25 cellular contexts compared by ENCODE assay signal in genomic region chr1:116880952-116881351, GRCh38. TPM values are rescaled to one million over a fixed set of nuclear protein-coding genes. Genes with fewer than 3 reads are reported as not detected.
DNase-seq lines count a peak whose midpoint lies in the region; ATAC-seq, FAIRE-seq and TF ChIP-seq lines count a peak whose summit lies in the region.
"Had no signal": no experiment of that assay in that cellular context is flagged by ENCODE, and none has a peak within 500 bp of the region (broad histone marks: within the 10 kb centered on the region; RNA-seq: fewer than 3 reads in every experiment).

No MANE protein-coding gene starts in this region.

- H3K9ac ChIP-seq in skeletal muscle tissue (ENCODE audit: low read depth in 1 of 3, low read length in 3 of 3) (peak overlapping the region in 1 of 3 donors; percentile 3), H9 (ENCODE audit: extremely low read depth, insufficient read length, low read length) (no peak overlapping the region)

- H2BK120ac ChIP-seq in H9 (ENCODE audit: low read depth, low read length, poor library complexity, severe bottlenecking), result no peak overlapping the region

- DNase-seq in NCI-H446 treated with DMSO at 0.1 percent for 48 hours (lab: John Stamatoyannopoulos, UW), result peak; percentile 56
- DNase-seq in cerebellar cortex (ENCODE audit: low spot score), result peak; percentile 61
- DNase-seq in left cardiac atrium, result peak; percentile 69
- no peak for DNase-seq in NCI-H146 treated with DMSO at 0.1 percent for 48 hours (lab: John Stamatoyannopoulos, UW; ENCODE audit: unreplicated experiment)
- DNase-seq in NCI-H1417 treated with DMSO at 0.1 percent for 48 hours (lab: John Stamatoyannopoulos, UW), result no peak
- DNase-seq in H9, result no peak
- no peak for DNase-seq in D721Med (ENCODE audit: insufficient read length, low spot score)
- DNase-seq: activated CD4-positive, alpha-beta T cell treated with anti-CD3 and anti-CD28 coated beads for 36 hours; activated naive CD4-positive, alpha-beta T cell treated with anti-CD3 and anti-CD28 coated beads, Interleukin-2, amount 10 ng/mL, durations not matched to agents 7 days and 5 days; amygdala; CD4-positive, alpha-beta T cell; MG63; naive thymus-derived CD8-positive, alpha-beta T cell; NCI-H524 treated with DMSO at 0.1 percent for 48 hours; stimulated activated CD4-positive, alpha-beta T cell treated with anti-CD3 and anti-CD28 coated beads, Interleukin-15, amount 100 ng/mL, for 24 hours; T-helper 2 cell; thyroid gland had no signal

- no peak overlapping the region for H4K8ac ChIP-seq in H9 (replicated peaks; ENCODE audit: insufficient read length, low read depth, low read length)

- H4K20me1 ChIP-seq in H9 (ENCODE audit: control insufficient read depth, insufficient read depth, insufficient read length), result no peaks in the 10 kb centered on the region

- H3K4me2 ChIP-seq in H9 (ENCODE audit: insufficient read depth, insufficient read length, low read length), result no peak overlapping the region

- H3K4me1 Mint-ChIP-seq in H9, result peaks cover 2 to 5% of the 10 kb centered on the region in 2 experiments; a peak in 2 of 4 replicates

- H3K27me3 ChIP-seq in skeletal muscle tissue (ENCODE audit: control insufficient read depth in 3 of 3, insufficient read depth in 3 of 3, low read length in 3 of 3), result no peaks in the 10 kb centered on the region
- H3K27me3 ChIP-seq in H9 (ENCODE audit: insufficient read depth, low read length), result no peaks in the 10 kb centered on the region
- H3K27me3 ChIP-seq: cardiac muscle cell, thyroid gland had no signal

- no peak overlapping the region for H2BK20ac ChIP-seq in H9 (ENCODE audit: low read depth, low read length, poor library complexity, severe bottlenecking)

- H2BK5ac ChIP-seq in H9 (ENCODE audit: insufficient read length, low read length), result no peak overlapping the region

- H3K27me3 Mint-ChIP-seq in H9 (ENCODE audit: low read depth), result no peaks in the 10 kb centered on the region
- H3K27me3 Mint-ChIP-seq: activated CD4-positive, alpha-beta T cell treated with anti-CD3 and anti-CD28 coated beads for 36 hours; activated naive CD4-positive, alpha-beta T cell treated with anti-CD3 and anti-CD28 coated beads, Interleukin-2, amount 10 ng/mL, durations not matched to agents 7 days and 5 days; CD4-positive, alpha-beta T cell; naive thymus-derived CD8-positive, alpha-beta T cell; stimulated activated naive CD8-positive, alpha-beta T cell treated with anti-CD3 and anti-CD28 coated beads, Interleukin-15, Interleukin-2, amounts not matched to agents 100 ng/mL and 50 ng/mL, for 24 hours had no signal

- no peaks in the 10 kb centered on the region for H3K79me1 ChIP-seq in H9 (ENCODE audit: insufficient read depth, low read depth, low read length, poor library complexity, severe bottlenecking)

- no peak overlapping the region for H3K56ac ChIP-seq in H9 (ENCODE audit: insufficient read length, low read depth, low read length)

- H2BK15ac ChIP-seq in H9 (ENCODE audit: low read depth, low read length), result no peak overlapping the region

- H3K79me2 ChIP-seq in H9 (ENCODE audit: insufficient read depth, low read length), result no peaks in the 10 kb centered on the region

- H3K9me3 ChIP-seq in skeletal muscle tissue (ENCODE audit: control insufficient read depth in 3 of 3, low read length in 3 of 3) (no peaks in the 10 kb centered on the region), H9 (ENCODE audit: control insufficient read depth, low read depth, low read length) (no peaks in the 10 kb centered on the region)
- H3K9me3 ChIP-seq: MG63, thyroid gland had no signal

- peaks cover 7% of the 10 kb centered on the region for H3K23me2 ChIP-seq in H9 (ENCODE audit: insufficient read length, low read depth, low read length, poor library complexity, severe bottlenecking)

- no peak overlapping the region for H2AK5ac ChIP-seq in H9 (ENCODE audit: insufficient read length, low read length)

- H4K91ac ChIP-seq in H9 (ENCODE audit: insufficient read length, low read depth, low read length), result no peak overlapping the region

- H3K4me1 ChIP-seq in skeletal muscle tissue (ENCODE audit: control insufficient read depth in 3 of 3, insufficient read depth in 3 of 3, low read length in 3 of 3), result peaks cover 22 to 24% (median 22%) of the 10 kb centered on the region in 3 donors
- H3K4me1 ChIP-seq in H9 (ENCODE audit: insufficient read depth, low read length), result peaks cover 6% of the 10 kb centered on the region; the same call in 1 of the 2 replicates

- no peak for TF ChIP-seq CTCF in H9 (conservative IDR thresholded peaks at IDR 0.05)
- TF ChIP-seq CTCF in D721Med (IDR thresholded peaks at IDR 0.05; ENCODE audit: insufficient read depth, missing control alignments), result no peak

- H3K4me3 ChIP-seq in skeletal muscle tissue (ENCODE audit: low read length in 3 of 3), result no peak overlapping the region
- H3K4me3 ChIP-seq: cardiac muscle cell, MG63, thyroid gland had no signal

- no peak overlapping the region for H3K14ac ChIP-seq in H9 (ENCODE audit: insufficient read depth, low read length)

- H3K36me3 Mint-ChIP-seq in H9 (ENCODE audit: insufficient read depth in 1 of 3, low read depth in 3 of 3), result no peaks in the 10 kb centered on the region
- H3K36me3 Mint-ChIP-seq: activated naive CD4-positive, alpha-beta T cell treated with anti-CD3 and anti-CD28 coated beads, Interleukin-2, amount 10 ng/mL, durations not matched to agents 7 days and 5 days; mesothelial cell of epicardium; naive thymus-derived CD8-positive, alpha-beta T cell had no signal

- H2BK12ac ChIP-seq in H9 (ENCODE audit: insufficient read length, low read depth, low read length), result no peak overlapping the region

- H3K4ac ChIP-seq in H9 (ENCODE audit: low read depth, low read length), result no peak overlapping the region

- H4K5ac ChIP-seq in H9 (ENCODE audit: insufficient read length, low read depth, low read length), result no peak overlapping the region

- no peaks in the 10 kb centered on the region for H3K9me3 Mint-ChIP-seq in H9
- H3K9me3 Mint-ChIP-seq: activated naive CD4-positive, alpha-beta T cell treated with anti-CD3 and anti-CD28 coated beads, Interleukin-2, amount 10 ng/mL, durations not matched to agents 7 days and 5 days; CD4-positive, alpha-beta T cell; dendritic cell treated with granulocyte-macrophage colony-stimulating factor and Interleukin-4, amounts not matched to agents 40 ng/mL and 50 ng/mL, for 4 days; mesothelial cell of epicardium; naive thymus-derived CD8-positive, alpha-beta T cell; stimulated activated naive CD8-positive, alpha-beta T cell treated with anti-CD3 and anti-CD28 coated beads, Interleukin-15, Interleukin-2, amounts not matched to agents 100 ng/mL and 50 ng/mL, for 24 hours had no signal

- intact Hi-C loops in left cardiac atrium (cut with DNase I), result no loop called here

- H2AFZ ChIP-seq in H9 (ENCODE audit: low read length), result no peak overlapping the region

- no CpG with 5 or more reads among the region's 7 CpGs for WGBS in H9 (ENCODE audit: extremely low coverage, insufficient read length, low lambda C conversion rate)

- H3K36me3 ChIP-seq in skeletal muscle tissue (ENCODE audit: control insufficient read depth in 3 of 3, insufficient read depth in 3 of 3, low read length in 3 of 3), result no peaks in the 10 kb centered on the region
- H3K36me3 ChIP-seq: cardiac muscle cell, MG63, thyroid gland had no signal

- FAIRE-seq in D721Med (lab: Jason Lieb, UNC), result no peak
- FAIRE-seq: G401.6, RCC 7860 had no signal

- no peak overlapping the region for H3K4me3 Mint-ChIP-seq in H9
- H3K4me3 Mint-ChIP-seq: activated CD4-positive, alpha-beta T cell treated with anti-CD3 and anti-CD28 coated beads for 36 hours; activated naive CD4-positive, alpha-beta T cell treated with anti-CD3 and anti-CD28 coated beads, Interleukin-2, amount 10 ng/mL, durations not matched to agents 7 days and 5 days; CD4-positive, alpha-beta T cell; dendritic cell treated with granulocyte-macrophage colony-stimulating factor and Interleukin-4, amounts not matched to agents 40 ng/mL and 50 ng/mL, for 4 days; mesothelial cell of epicardium; naive thymus-derived CD8-positive, alpha-beta T cell; stimulated activated naive CD8-positive, alpha-beta T cell treated with anti-CD3 and anti-CD28 coated beads, Interleukin-15, Interleukin-2, amounts not matched to agents 100 ng/mL and 50 ng/mL, for 24 hours had no signal

- no peak overlapping the region for H3K23ac ChIP-seq in H9 (ENCODE audit: insufficient read length, low read depth, low read length)

- no peak overlapping the region for H3K27ac Mint-ChIP-seq in H9
- H3K27ac Mint-ChIP-seq: activated CD4-positive, alpha-beta T cell treated with anti-CD3 and anti-CD28 coated beads for 36 hours; CD4-positive, alpha-beta T cell; mesothelial cell of epicardium; stimulated activated naive CD8-positive, alpha-beta T cell treated with anti-CD3 and anti-CD28 coated beads, Interleukin-15, Interleukin-2, amounts not matched to agents 100 ng/mL and 50 ng/mL, for 24 hours had no signal

- no peak overlapping the region for H3T11ph ChIP-seq in H9 (ENCODE audit: low read length)

- peak; percentile 13 to 58 for ATAC-seq in left cardiac atrium
- ATAC-seq: left lobe of liver; naive thymus-derived CD8-positive, alpha-beta T cell had no signal

- no peak overlapping the region for H3K18ac ChIP-seq in H9 (ENCODE audit: insufficient read length, low read depth, low read length)

- H3K27ac ChIP-seq in skeletal muscle tissue (ENCODE audit: low read depth, low read length) (peak overlapping the region; percentile 66), H9 (ENCODE audit: insufficient read length, low read depth, low read length) (no peak overlapping the region)
- H3K27ac ChIP-seq: cardiac muscle cell had no signal

RNA-seq across cellular contexts. Expression of gene PTGFRN, which starts 28.8 kb away (rescaled TPM):
- total RNA-seq in left cardiac atrium (100 to 1,000 TPM; 159 to 179 TPM), skeletal muscle tissue (105 TPM), H9 (2021) (26.3 and 31.7 TPM in 2 replicates)

Comparison
In these comparisons a context has a peak if more than half of its experiments do, and no peak if none do; other contexts are left out.
1. DNase-seq: peak in NCI-H446 treated with DMSO at 0.1 percent for 48 hours (single experiment), cerebellar cortex (single experiment) and left cardiac atrium (single experiment); none in NCI-H146 treated with DMSO at 0.1 percent for 48 hours (single experiment), NCI-H1417 treated with DMSO at 0.1 percent for 48 hours (single experiment), H9 (single experiment) and D721Med (single experiment).